15 cellular contexts compared by ENCODE assay signal in the genomic region with DNA sequence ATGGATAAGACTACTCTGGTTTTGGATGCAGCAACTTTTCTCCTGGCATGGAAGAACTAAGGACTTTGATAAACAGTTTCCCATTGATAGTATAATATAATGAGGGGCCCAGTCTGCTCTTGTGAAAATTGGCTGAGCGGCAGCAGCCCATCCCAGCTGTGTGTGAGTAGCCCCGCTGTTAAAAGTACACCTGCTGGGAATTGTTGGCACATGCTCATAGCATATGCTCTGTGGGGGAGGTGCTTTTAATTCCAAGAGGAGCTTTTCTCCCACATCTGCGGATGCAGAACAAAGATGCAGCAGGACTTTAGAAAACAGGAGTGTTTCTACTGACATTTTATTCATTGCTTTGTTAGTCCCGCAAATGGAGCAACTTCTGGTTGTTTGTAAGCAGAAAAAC. TPM values are rescaled to one million over a fixed set of nuclear protein-coding genes. Genes with fewer than 3 reads are reported as not detected.
DNase-seq lines count a peak whose midpoint lies in the region; ATAC-seq and TF ChIP-seq lines count a peak whose summit lies in the region.
"Had no signal": no experiment of that assay in that cellular context is flagged by ENCODE, and none has a peak within 500 bp of the region (broad histone marks: within the 10 kb centered on the region; RNA-seq: fewer than 3 reads in every experiment).

No MANE protein-coding gene starts in this region.

- no peak overlapping the region for H3K4me3 Mint-ChIP-seq in activated CD8-positive, alpha-beta T cell treated with anti-CD3 and anti-CD28 coated beads for 36 hours
- H3K4me3 Mint-ChIP-seq: B cell had no signal

- peaks cover 0 to 43% of the 10 kb centered on the region in 2 donors for H3K36me3 ChIP-seq in left lung
- H3K36me3 ChIP-seq in aorta (ENCODE audit: control insufficient read depth in 1 of 2, insufficient read depth in 2 of 2, low read length in 1 of 2) = peaks cover 4 to 7% of the 10 kb centered on the region in 2 donors
- H3K36me3 ChIP-seq: breast epithelium had no signal

- CTCF ChIA-PET in activated CD8-positive, alpha-beta T cell treated with anti-CD3 and anti-CD28 coated beads for 36 hours (lab: Charles Lee) = no interaction called here

- ATAC-seq in left colon (peak; percentile 40), GM21447 (IDR thresholded peaks at IDR 0.05; ENCODE audit: unreplicated experiment) (no peak), left lung (no peak), aorta (ENCODE audit: low FRiP score) (no peak)
- no peak for ATAC-seq in activated CD8-positive, alpha-beta T cell treated with anti-CD3 and anti-CD28 coated beads for 36 hours
- ATAC-seq: HepG2 had no signal

- H3K4me1 ChIP-seq in left lung = no peaks in the 10 kb centered on the region
- peaks cover 0 to 2% of the 10 kb centered on the region in 2 donors for H3K4me1 ChIP-seq in aorta (ENCODE audit: control insufficient read depth in 1 of 2, insufficient read depth in 2 of 2, low read length in 2 of 2)
- H3K4me1 ChIP-seq: breast epithelium, stomach had no signal

- peaks cover 26% of the 10 kb centered on the region for H3K36me3 Mint-ChIP-seq in activated CD8-positive, alpha-beta T cell treated with anti-CD3 and anti-CD28 coated beads for 36 hours (ENCODE audit: low read depth)

- H3K27me3 ChIP-seq in left lung (no peaks in the 10 kb centered on the region), aorta (ENCODE audit: control insufficient read depth in 1 of 2, insufficient read depth in 2 of 2, low read length in 1 of 2) (no peaks in the 10 kb centered on the region)
- H3K27me3 ChIP-seq: breast epithelium, stomach had no signal

- H3K4me1 Mint-ChIP-seq in activated CD8-positive, alpha-beta T cell treated with anti-CD3 and anti-CD28 coated beads for 36 hours (ENCODE audit: low read depth) = peaks cover 21% of the 10 kb centered on the region
- H3K4me1 Mint-ChIP-seq: B cell had no signal

- no peaks in the 10 kb centered on the region for H3K9me3 Mint-ChIP-seq in activated CD8-positive, alpha-beta T cell treated with anti-CD3 and anti-CD28 coated beads for 36 hours

- DNase-seq in DMS53 (lab: John Stamatoyannopoulos, UW) (peak; percentile 70), NCI-H146 (lab: John Stamatoyannopoulos, UW) (peak; percentile 91), NCI-H748 (lab: John Stamatoyannopoulos, UW; ENCODE audit: unreplicated experiment) (peak; percentile 91), left colon (no peak), left lung (no peak), aorta (no peak)
- DNase-seq in activated CD8-positive, alpha-beta T cell treated with anti-CD3 and anti-CD28 coated beads for 36 hours = no peak
- DNase-seq: activated CD4-positive, alpha-beta T cell treated with anti-CD3 and anti-CD28 coated beads, Interleukin-2, amount 50 U/mL, for 48 hours; activated gamma-delta T cell; RPMI8226; stomach had no signal

- intact Hi-C loops in left colon (cut with DNase I, micrococcal nuclease) = no loop called here
- intact Hi-C loops in activated CD8-positive, alpha-beta T cell treated with anti-CD3 and anti-CD28 coated beads for 36 hours (cut with micrococcal nuclease) = no loop called here
- intact Hi-C loops in left lung (cut with DNase I) = no loop called here
- intact Hi-C loops in aorta (cut with DNase I) = no loop called here

- no peaks in the 10 kb centered on the region for H3K27me3 Mint-ChIP-seq in activated CD8-positive, alpha-beta T cell treated with anti-CD3 and anti-CD28 coated beads for 36 hours
- H3K27me3 Mint-ChIP-seq: B cell had no signal

- TF ChIP-seq CTCF in activated CD8-positive, alpha-beta T cell treated with anti-CD3 and anti-CD28 coated beads for 36 hours (IDR thresholded peaks at IDR 0.05) = no peak
- no peak for TF ChIP-seq CTCF in left lung (IDR thresholded peaks at IDR 0.05)

- H3K27ac Mint-ChIP-seq in activated CD8-positive, alpha-beta T cell treated with anti-CD3 and anti-CD28 coated beads for 36 hours = no peak overlapping the region
- H3K27ac Mint-ChIP-seq: B cell had no signal

- WGBS in aorta, 2 donors = 57 to 66% methylated on average over 4 of the region's 4 CpGs

- H3K9me3 ChIP-seq in left lung (no peaks in the 10 kb centered on the region), aorta (ENCODE audit: control insufficient read depth, low read length) (no peaks in the 10 kb centered on the region)
- H3K9me3 ChIP-seq: breast epithelium, stomach had no signal

- H3K27ac ChIP-seq in left lung (no peak overlapping the region), aorta (ENCODE audit: low read depth in 1 of 2, low read length in 2 of 2) (no peak overlapping the region)
- H3K27ac ChIP-seq: breast epithelium, stomach had no signal

- POLR2A ChIA-PET in activated CD8-positive, alpha-beta T cell treated with anti-CD3 and anti-CD28 coated beads for 36 hours (lab: Charles Lee) = no interaction called here

- H3K4me3 ChIP-seq in left lung (no peak overlapping the region), aorta (ENCODE audit: low read length in 2 of 2) (no peak overlapping the region)
- H3K4me3 ChIP-seq: breast epithelium, stomach had no signal

RNA-seq across cellular contexts. Expression of gene SRI, which starts 19.0 kb away (rescaled TPM):
- total RNA-seq in left colon (1,000 to 10,000 TPM in 1 of 2 donors, 100 to 1,000 TPM in 1; 634 to 1,188 TPM), left lung (100 to 1,000 TPM; 121 to 124 TPM), aorta (100 to 1,000 TPM; 104 to 109 TPM)
- 100 to 1,000 TPM; 169 TPM for total RNA-seq in activated CD8-positive, alpha-beta T cell treated with anti-CD3 and anti-CD28 coated beads for 36 hours
- 100 to 1,000 TPM in 1 of 2 donors, 10 to 100 TPM in 1; 97.7 to 186 TPM for polyA plus RNA-seq in aorta
- polyA plus RNA-seq: HepG2 had no signal

Comparison
In these comparisons a context has a peak if more than half of its experiments do, and no peak if none do; other contexts are left out.
1. DNase-seq: peak in DMS53 (single experiment), NCI-H146 (single experiment) and NCI-H748 (single experiment); none in left colon (0 of 2), activated CD8-positive, alpha-beta T cell treated with anti-CD3 and anti-CD28 coated beads for 36 hours (single experiment), left lung (0 of 2) and aorta (0 of 2).